ENCODE assay signal across 21 cellular contexts in genomic region chr4:7427326-7428260, GRCh38. TPM values are rescaled to one million over a fixed set of nuclear protein-coding genes. Genes with fewer than 3 reads are reported as not detected.
DNase-seq lines count a peak whose midpoint lies in the region; ATAC-seq and TF ChIP-seq lines count a peak whose summit lies in the region.
"Had no signal": no experiment of that assay in that cellular context is flagged by ENCODE, and none has a peak within 500 bp of the region (broad histone marks: within the 10 kb centered on the region; RNA-seq: fewer than 3 reads in every experiment).

No MANE protein-coding gene starts in this region.

- H3K9me3 ChIP-seq in left ventricle myocardium inferior (replicated peaks), result no peaks in the 10 kb centered on the region
- H3K9me3 ChIP-seq: prostate gland had no signal

- H3K4me1 ChIP-seq in GM23338 (ENCODE audit: insufficient read depth) (peaks cover 24% of the 10 kb centered on the region), left ventricle myocardium inferior (peaks cover 4% of the 10 kb centered on the region)
- H3K4me1 ChIP-seq: prostate gland had no signal

- H3K27ac Mint-ChIP-seq in GM23338, result no peak overlapping the region
- H3K27ac Mint-ChIP-seq: activated naive CD4-positive, alpha-beta T cell treated with anti-CD3 and anti-CD28 coated beads, Interleukin-2, amount 50 U/mL, for 72 hours had no signal

- H3K36me3 ChIP-seq in GM23338 (ENCODE audit: insufficient read depth) (no peaks in the 10 kb centered on the region), left ventricle myocardium inferior (no peaks in the 10 kb centered on the region)
- H3K36me3 ChIP-seq: prostate gland had no signal

- intact Hi-C loops in left ventricle myocardium inferior (cut with micrococcal nuclease) (no loop called here), posterior cingulate gyrus (cut with DNase I) (no loop called here)

- H3K79me2 ChIP-seq in GM23338 (replicated peaks; ENCODE audit: insufficient read depth), result no peaks in the 10 kb centered on the region
- H3K79me2 ChIP-seq: hepatocyte had no signal

- H3K9me3 Mint-ChIP-seq in GM23338, result no peaks in the 10 kb centered on the region; the same call in 2 of the 3 replicates
- H3K9me3 Mint-ChIP-seq: activated naive CD4-positive, alpha-beta T cell treated with anti-CD3 and anti-CD28 coated beads, Interleukin-2, amount 50 U/mL, for 72 hours had no signal

- no peaks in the 10 kb centered on the region for H3F3A ChIP-seq in GM23338 (replicated peaks; ENCODE audit: low read depth)

- H3K36me3 Mint-ChIP-seq in GM23338 (ENCODE audit: low read depth), result no peaks in the 10 kb centered on the region
- H3K36me3 Mint-ChIP-seq: activated naive CD4-positive, alpha-beta T cell treated with anti-CD3 and anti-CD28 coated beads, Interleukin-2, amount 50 U/mL, for 72 hours had no signal

- H3K4me3 ChIP-seq in GM23338, result no peak overlapping the region
- H3K4me3 ChIP-seq in left ventricle myocardium inferior, result no peak overlapping the region
- H3K4me3 ChIP-seq: hepatocyte, PC-9, prostate gland had no signal

- ATAC-seq in GM23338, result no peak
- ATAC-seq in HG03159 (IDR thresholded peaks at IDR 0.05; ENCODE audit: unreplicated experiment), result no peak
- ATAC-seq: activated naive CD4-positive, alpha-beta T cell treated with anti-CD3 and anti-CD28 coated beads, Interleukin-2, amount 50 U/mL, for 72 hours had no signal

- H3K4me3 Mint-ChIP-seq in GM23338, result peak overlapping the region; percentile 27; the same call in 1 of the 3 replicates

- H2AFZ ChIP-seq in GM23338, result no peak overlapping the region
- H2AFZ ChIP-seq: hepatocyte, PC-9 had no signal

- no peak overlapping the region for H3K27ac ChIP-seq in GM23338 (ENCODE audit: low read depth)
- no peak overlapping the region for H3K27ac ChIP-seq in left ventricle myocardium inferior (replicated peaks)
- H3K27ac ChIP-seq: hepatocyte, KMS-11, PC-9, prostate gland had no signal

- H3K27me3 ChIP-seq in GM23338 (ENCODE audit: insufficient read depth), result no peaks in the 10 kb centered on the region
- H3K27me3 ChIP-seq in left ventricle myocardium inferior (ENCODE audit: low read depth), result peaks cover under 1% of the 10 kb centered on the region
- H3K27me3 ChIP-seq: hepatocyte had no signal

- H4K20me1 ChIP-seq in GM23338 (replicated peaks; ENCODE audit: insufficient read depth), result no peaks in the 10 kb centered on the region

- DNase-seq in activated gamma-delta T cell treated with Interleukin-2 at 50 U/mL for 16 hours, result peak; percentile 2
- DNase-seq in activated gamma-delta T cell (lab: John Stamatoyannopoulos, UW), result no peak
- no peak for DNase-seq in GM23338 (ENCODE audit: low spot score)
- DNase-seq in left ventricle myocardium inferior, result peak; percentile 3
- DNase-seq in posterior cingulate gyrus, result peak in 8 of 10 donors; percentile 1 to 73 (median 9)
- no peak for DNase-seq in stimulated activated CD4-positive, alpha-beta T cell treated with anti-CD3 and anti-CD28 coated beads, Interleukin-15, amount 100 ng/mL, for 24 hours
- DNase-seq in NCI-H187 (lab: John Stamatoyannopoulos, UW), result no peak
- DNase-seq: effector CD8-positive, alpha-beta T cell; kidney glomerular epithelial cell; NCI-H1105 treated with DMSO at 0.1 percent for 48 hours; NCI-H2171; NCI-H774; PC-9 had no signal

- no peaks in the 10 kb centered on the region for H3K9me2 ChIP-seq in GM23338 (ENCODE audit: insufficient read depth)

- H3K4me2 ChIP-seq in GM23338, result no peak overlapping the region
- H3K4me2 ChIP-seq: hepatocyte, KMS-11, PC-9 had no signal

- peaks cover 15% of the 10 kb centered on the region for H3K27me3 Mint-ChIP-seq in GM23338 (ENCODE audit: insufficient read depth, low read depth, poor library complexity)

- H3K4me1 Mint-ChIP-seq in GM23338, result peaks cover 37% of the 10 kb centered on the region

- TF ChIP-seq CTCF in GM23338 (conservative IDR thresholded peaks at IDR 0.05; ENCODE audit: low read depth in 2 of 2) (no peak), left ventricle myocardium inferior (IDR thresholded peaks at IDR 0.05; ENCODE audit: borderline replicate concordance) (no peak)

TF ChIP-seq in GM23338, 12 proteins besides CTCF, POLR2A, EP300 and RAD21:
- TF ChIP-seq STAT1 (IDR thresholded peaks at IDR 0.05; ENCODE audit: unreplicated experiment), result no peak
TF ChIP-seq in GM23338: peak in this region for 0.

RNA-seq across cellular contexts. Expression of gene PSAPL1, which starts 7.1 kb away (rescaled TPM):
- not detected in 2 replicates for total RNA-seq in GM23338 (2014; rRNA removed; shearing (Covaris generic))
- not detected in 2 replicates for polyA plus RNA-seq in GM23338 (2016; fragmentation: Nextera tagmentation; extraction: Ambion mirVana)
- total RNA-seq in left ventricle myocardium inferior, result not detected
- total RNA-seq: activated CD8-positive, alpha-beta memory T cell treated with anti-CD3 and anti-CD28 coated beads for 36 hours; activated naive CD4-positive, alpha-beta T cell treated with anti-CD3 and anti-CD28 coated beads, Interleukin-2, amount 50 U/mL, for 72 hours; bronchial epithelial cell had no signal
- polyA plus RNA-seq: AG04450 had no signal

Comparison
In these comparisons a context has a peak if more than half of its experiments do, and no peak if none do; other contexts are left out.
1. DNase-seq: peak in activated gamma-delta T cell treated with Interleukin-2 at 50 U/mL for 16 hours (single experiment), left ventricle myocardium inferior (single experiment) and posterior cingulate gyrus (8 of 10); none in activated gamma-delta T cell (single experiment), GM23338 (single experiment), stimulated activated CD4-positive, alpha-beta T cell treated with anti-CD3 and anti-CD28 coated beads, Interleukin-15, amount 100 ng/mL, for 24 hours (single experiment) and NCI-H187 (0 of 2).